Comparison of ENCODE assay signal across 1 cellular context in genomic region chr16:26765087-26765486, GRCh38.
TF ChIP-seq lines count a peak whose summit lies in the region.

No MANE protein-coding gene starts in this region.

TF ChIP-seq in WTC11, 78 proteins besides CTCF, POLR2A, EP300 and RAD21 (continued from another document):
- TF ChIP-seq ERG (CRISPR knock-in tag; IDR thresholded peaks at IDR 0.05) (no peak), HMGA2 (CRISPR knock-in tag; IDR thresholded peaks at IDR 0.05) (no peak)
TF ChIP-seq in WTC11: peak in this region for 0.
